Comparison of ENCODE assay signal across 21 cellular contexts in genomic region chr13:86510792-86511191, GRCh38.
DNase-seq lines count a peak whose midpoint lies in the region; ATAC-seq and TF ChIP-seq lines count a peak whose summit lies in the region.
"Had no signal": no experiment of that assay in that cellular context is flagged by ENCODE, and none has a peak within 500 bp of the region (broad histone marks: within the 10 kb centered on the region; RNA-seq: fewer than 3 reads in every experiment).

No MANE protein-coding gene starts in this region.

- H3K9me3 ChIP-seq in DND-41 (ENCODE audit: insufficient read depth, low read length, severe bottlenecking) (no peaks in the 10 kb centered on the region), OCI-LY3 (ENCODE audit: insufficient read depth, low read length) (no peaks in the 10 kb centered on the region), SJCRH30 (replicated peaks) (no peaks in the 10 kb centered on the region)
- H3K9me3 ChIP-seq: BE2C had no signal

- H3K27ac ChIP-seq in DND-41 (ENCODE audit: low read length) (no peak overlapping the region), OCI-LY3 (ENCODE audit: low read length) (no peak overlapping the region), SJCRH30 (no peak overlapping the region)
- H3K27ac ChIP-seq: GM23248 had no signal

- H3K4me3 ChIP-seq in DND-41 (ENCODE audit: low read depth in 1 of 2, low read length in 2 of 2) (no peak overlapping the region), OCI-LY3 (ENCODE audit: low read length) (no peak overlapping the region), SJCRH30 (no peak overlapping the region)
- H3K4me3 ChIP-seq: GM23248 had no signal

- no peaks in the 10 kb centered on the region for H4K20me1 ChIP-seq in DND-41 (ENCODE audit: insufficient read depth, low read length)
- no peaks in the 10 kb centered on the region for H4K20me1 ChIP-seq in OCI-LY3 (ENCODE audit: insufficient read depth, low read length)

- H3K27me3 ChIP-seq in DND-41 (ENCODE audit: insufficient read depth, low read length, poor library complexity), result no peaks in the 10 kb centered on the region
- H3K27me3 ChIP-seq in OCI-LY3 (ENCODE audit: low read depth, low read length), result no peaks in the 10 kb centered on the region
- H3K27me3 ChIP-seq in SJCRH30, result no peaks in the 10 kb centered on the region
- H3K27me3 ChIP-seq: BE2C had no signal

- H3K4me1 ChIP-seq in DND-41 (ENCODE audit: insufficient read depth, low read length) (no peaks in the 10 kb centered on the region), OCI-LY3 (ENCODE audit: low read length) (no peaks in the 10 kb centered on the region), SJCRH30 (no peaks in the 10 kb centered on the region)
- H3K4me1 ChIP-seq: BE2C had no signal

- no peak overlapping the region for H2AFZ ChIP-seq in DND-41 (ENCODE audit: low read depth, low read length)
- H2AFZ ChIP-seq in OCI-LY3 (ENCODE audit: low read depth, low read length), result peak overlapping the region; percentile 16; the same call in 1 of the 2 replicates
- H2AFZ ChIP-seq: GM23248 had no signal

- H3K36me3 ChIP-seq in DND-41 (ENCODE audit: insufficient read depth, low read length), result no peaks in the 10 kb centered on the region
- H3K36me3 ChIP-seq in OCI-LY3 (replicated peaks; ENCODE audit: low read depth, low read length), result no peaks in the 10 kb centered on the region
- no peaks in the 10 kb centered on the region for H3K36me3 ChIP-seq in SJCRH30
- H3K36me3 ChIP-seq: BE2C had no signal

- no peak for TF ChIP-seq CTCF in DND-41 (IDR thresholded peaks at IDR 0.05; ENCODE audit: borderline replicate concordance, extremely low read depth, low read length, poor library complexity, severe bottlenecking)
- no peak for TF ChIP-seq CTCF in OCI-LY3 (IDR thresholded peaks at IDR 0.05; ENCODE audit: low read depth, low read length)

- no peak for DNase-seq in DND-41
- DNase-seq in iPS-NIHi11 (ENCODE audit: low spot score), result peak; percentile 4
- no peak for DNase-seq in SJCRH30
- no peak for DNase-seq in NCI-H187 (lab: John Stamatoyannopoulos, UW)
- no peak for DNase-seq in DMS79 treated with DMSO at 0.1 percent for 48 hours (lab: John Stamatoyannopoulos, UW)
- DNase-seq: ACHN; BE2C; C1 segment of cervical spinal cord; CD4-positive, CD25-positive, alpha-beta regulatory T cell; CD8-positive, alpha-beta memory T cell; COR-L47; DMS 273 treated with DMSO at 0.1 percent for 48 hours; DMS53; GF-D8; GM23248; HCEC 1CT; IMR-90; KBM-7 had no signal

- H3K9ac ChIP-seq in DND-41 (ENCODE audit: low read depth, low read length), result no peak overlapping the region
- H3K9ac ChIP-seq in OCI-LY3 (ENCODE audit: low read length), result no peak overlapping the region
- H3K9ac ChIP-seq: GM23248 had no signal

- ATAC-seq in DND-41 (ENCODE audit: insufficient read depth, low read depth), result peak; percentile 50; the same call in 2 of the 3 replicates
- ATAC-seq in HG02610 (IDR thresholded peaks at IDR 0.05; ENCODE audit: unreplicated experiment), result peak; percentile 55
- ATAC-seq in HG03354 (IDR thresholded peaks at IDR 0.05; ENCODE audit: poor library complexity, severe bottlenecking, unreplicated experiment), result no peak

- H3K79me2 ChIP-seq in DND-41 (ENCODE audit: insufficient read depth, low read length), result no peaks in the 10 kb centered on the region
- no peaks in the 10 kb centered on the region for H3K79me2 ChIP-seq in OCI-LY3 (ENCODE audit: low read length)

- H3K4me2 ChIP-seq in DND-41 (ENCODE audit: insufficient read depth, low read length) (no peak overlapping the region), OCI-LY3 (ENCODE audit: low read length) (no peak overlapping the region)
